In the genomic region with DNA sequence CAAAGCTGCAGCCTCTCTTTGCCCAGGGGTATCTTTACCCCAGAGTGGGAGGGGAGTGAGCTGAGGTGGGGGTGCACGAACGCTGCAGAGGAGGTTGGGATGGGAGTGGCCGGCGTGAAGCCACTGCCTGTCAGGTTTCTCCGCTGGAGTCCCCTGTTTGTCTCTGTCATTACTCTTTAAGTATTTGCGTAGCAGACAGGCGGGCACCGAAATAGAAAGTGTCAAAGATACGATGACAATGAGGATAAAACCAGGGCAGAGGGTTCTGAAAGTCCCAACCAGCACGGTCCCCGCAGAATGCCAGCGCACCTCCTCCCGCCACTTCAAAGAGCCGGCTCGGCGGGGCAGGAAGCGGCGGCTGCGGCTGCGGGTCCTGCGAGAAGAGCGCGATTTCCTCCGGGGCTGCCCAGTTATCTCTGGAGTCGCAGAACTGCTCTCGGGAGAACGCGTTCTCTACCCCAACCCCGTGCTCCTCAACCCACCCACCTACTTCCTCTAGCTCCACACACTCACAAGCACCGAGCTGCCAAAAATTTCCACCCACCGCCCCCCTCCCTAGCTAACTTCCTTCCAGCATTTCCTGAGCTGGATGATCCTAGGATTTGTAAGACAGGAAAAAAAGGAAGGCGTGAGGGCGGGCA, we compare ENCODE assay signal across 2 cellular contexts.
A peak's percentile ranks its signal among the peaks of the same experiment; 100 is the strongest.
TF ChIP-seq lines count a peak whose summit lies in the region.

A gene with protein sequence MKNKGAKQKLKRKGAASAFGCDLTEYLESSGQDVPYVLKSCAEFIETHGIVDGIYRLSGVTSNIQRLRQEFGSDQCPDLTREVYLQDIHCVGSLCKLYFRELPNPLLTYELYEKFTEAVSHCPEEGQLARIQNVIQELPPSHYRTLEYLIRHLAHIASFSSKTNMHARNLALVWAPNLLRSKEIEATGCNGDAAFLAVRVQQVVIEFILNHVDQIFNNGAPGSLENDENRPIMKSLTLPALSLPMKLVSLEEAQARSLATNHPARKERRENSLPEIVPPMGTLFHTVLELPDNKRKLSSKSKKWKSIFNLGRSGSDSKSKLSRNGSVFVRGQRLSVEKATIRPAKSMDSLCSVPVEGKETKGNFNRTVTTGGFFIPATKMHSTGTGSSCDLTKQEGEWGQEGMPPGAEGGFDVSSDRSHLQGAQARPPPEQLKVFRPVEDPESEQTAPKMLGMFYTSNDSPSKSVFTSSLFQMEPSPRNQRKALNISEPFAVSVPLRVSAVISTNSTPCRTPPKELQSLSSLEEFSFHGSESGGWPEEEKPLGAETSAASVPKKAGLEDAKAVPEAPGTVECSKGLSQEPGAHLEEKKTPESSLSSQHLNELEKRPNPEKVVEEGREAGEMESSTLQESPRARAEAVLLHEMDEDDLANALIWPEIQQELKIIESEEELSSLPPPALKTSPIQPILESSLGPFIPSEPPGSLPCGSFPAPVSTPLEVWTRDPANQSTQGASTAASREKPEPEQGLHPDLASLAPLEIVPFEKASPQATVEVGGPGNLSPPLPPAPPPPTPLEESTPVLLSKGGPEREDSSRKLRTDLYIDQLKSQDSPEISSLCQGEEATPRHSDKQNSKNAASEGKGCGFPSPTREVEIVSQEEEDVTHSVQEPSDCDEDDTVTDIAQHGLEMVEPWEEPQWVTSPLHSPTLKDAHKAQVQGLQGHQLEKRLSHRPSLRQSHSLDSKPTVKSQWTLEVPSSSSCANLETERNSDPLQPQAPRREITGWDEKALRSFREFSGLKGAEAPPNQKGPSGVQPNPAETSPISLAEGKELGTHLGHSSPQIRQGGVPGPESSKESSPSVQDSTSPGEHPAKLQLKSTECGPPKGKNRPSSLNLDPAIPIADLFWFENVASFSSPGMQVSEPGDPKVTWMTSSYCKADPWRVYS (N-terminal part only) (plus strand): TSS at position 623 of the 641 bp plus-strand sequence. CDS start 522 bp downstream, outside the sequence.

TF ChIP-seq in HCT116, 20 proteins besides CTCF, POLR2A, EP300 and RAD21:
- TF ChIP-seq CBX3 (IDR thresholded peaks at IDR 0.05; ENCODE audit: low read depth): no peak
- TF ChIP-seq ZFX (IDR thresholded peaks at IDR 0.05): no peak
- TF ChIP-seq CEBPB (IDR thresholded peaks at IDR 0.05; ENCODE audit: low read depth): no peak
- TF ChIP-seq FOSL1 (IDR thresholded peaks at IDR 0.05; ENCODE audit: low read depth): no peak
- peak; percentile 32; the same call in 1 of the 2 replicates for TF ChIP-seq SIN3A (IDR thresholded peaks at IDR 0.05; ENCODE audit: low read depth)
- TF ChIP-seq, protein P1, sequence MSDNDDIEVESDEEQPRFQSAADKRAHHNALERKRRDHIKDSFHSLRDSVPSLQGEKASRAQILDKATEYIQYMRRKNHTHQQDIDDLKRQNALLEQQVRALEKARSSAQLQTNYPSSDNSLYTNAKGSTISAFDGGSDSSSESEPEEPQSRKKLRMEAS (IDR thresholded peaks at IDR 0.05): no peak
- TF ChIP-seq, protein P2, sequence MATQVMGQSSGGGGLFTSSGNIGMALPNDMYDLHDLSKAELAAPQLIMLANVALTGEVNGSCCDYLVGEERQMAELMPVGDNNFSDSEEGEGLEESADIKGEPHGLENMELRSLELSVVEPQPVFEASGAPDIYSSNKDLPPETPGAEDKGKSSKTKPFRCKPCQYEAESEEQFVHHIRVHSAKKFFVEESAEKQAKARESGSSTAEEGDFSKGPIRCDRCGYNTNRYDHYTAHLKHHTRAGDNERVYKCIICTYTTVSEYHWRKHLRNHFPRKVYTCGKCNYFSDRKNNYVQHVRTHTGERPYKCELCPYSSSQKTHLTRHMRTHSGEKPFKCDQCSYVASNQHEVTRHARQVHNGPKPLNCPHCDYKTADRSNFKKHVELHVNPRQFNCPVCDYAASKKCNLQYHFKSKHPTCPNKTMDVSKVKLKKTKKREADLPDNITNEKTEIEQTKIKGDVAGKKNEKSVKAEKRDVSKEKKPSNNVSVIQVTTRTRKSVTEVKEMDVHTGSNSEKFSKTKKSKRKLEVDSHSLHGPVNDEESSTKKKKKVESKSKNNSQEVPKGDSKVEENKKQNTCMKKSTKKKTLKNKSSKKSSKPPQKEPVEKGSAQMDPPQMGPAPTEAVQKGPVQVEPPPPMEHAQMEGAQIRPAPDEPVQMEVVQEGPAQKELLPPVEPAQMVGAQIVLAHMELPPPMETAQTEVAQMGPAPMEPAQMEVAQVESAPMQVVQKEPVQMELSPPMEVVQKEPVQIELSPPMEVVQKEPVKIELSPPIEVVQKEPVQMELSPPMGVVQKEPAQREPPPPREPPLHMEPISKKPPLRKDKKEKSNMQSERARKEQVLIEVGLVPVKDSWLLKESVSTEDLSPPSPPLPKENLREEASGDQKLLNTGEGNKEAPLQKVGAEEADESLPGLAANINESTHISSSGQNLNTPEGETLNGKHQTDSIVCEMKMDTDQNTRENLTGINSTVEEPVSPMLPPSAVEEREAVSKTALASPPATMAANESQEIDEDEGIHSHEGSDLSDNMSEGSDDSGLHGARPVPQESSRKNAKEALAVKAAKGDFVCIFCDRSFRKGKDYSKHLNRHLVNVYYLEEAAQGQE (IDR thresholded peaks at IDR 0.05; ENCODE audit: low read depth): no peak
- TF ChIP-seq TCF7L2 (IDR thresholded peaks at IDR 0.05; ENCODE audit: borderline replicate concordance, extremely low read depth, insufficient read depth, insufficient read length): peak; percentile 98
TF ChIP-seq in HCT116: peak in this region for 2.

TF ChIP-seq in HepG2, 621 proteins besides CTCF, POLR2A, EP300 and RAD21:
- no peak for TF ChIP-seq KLF6 (CRISPR knock-in tag; IDR thresholded peaks at IDR 0.05)
- peak; percentile 31; the same call in 1 of the 2 replicates for TF ChIP-seq GABPB1 (CRISPR knock-in tag; IDR thresholded peaks at IDR 0.05)
- peak; percentile 95 for TF ChIP-seq HNRNPLL (IDR thresholded peaks at IDR 0.05; ENCODE audit: low read depth, low read length, poor library complexity, severe bottlenecking)
- TF ChIP-seq ETV5 (CRISPR knock-in tag; IDR thresholded peaks at IDR 0.05; ENCODE audit: borderline replicate concordance): 0 out of 2 replicates have a peak, but pooled peaks have one; percentile 18
- 0 out of 2 replicates have a peak, but pooled peaks have one; percentile 7 for TF ChIP-seq CBX2 (IDR thresholded peaks at IDR 0.05; ENCODE audit: low read depth, low read length)
- TF ChIP-seq CBX2 (CRISPR knock-in tag; IDR thresholded peaks at IDR 0.05; ENCODE audit: low read depth): no peak
- TF ChIP-seq SNAPC2 (CRISPR knock-in tag; IDR thresholded peaks at IDR 0.05): no peak
- peak; percentile 47; the same call in 1 of the 2 replicates for TF ChIP-seq TBX2 (CRISPR knock-in tag; IDR thresholded peaks at IDR 0.05; ENCODE audit: borderline replicate concordance)
- TF ChIP-seq, protein P3, sequence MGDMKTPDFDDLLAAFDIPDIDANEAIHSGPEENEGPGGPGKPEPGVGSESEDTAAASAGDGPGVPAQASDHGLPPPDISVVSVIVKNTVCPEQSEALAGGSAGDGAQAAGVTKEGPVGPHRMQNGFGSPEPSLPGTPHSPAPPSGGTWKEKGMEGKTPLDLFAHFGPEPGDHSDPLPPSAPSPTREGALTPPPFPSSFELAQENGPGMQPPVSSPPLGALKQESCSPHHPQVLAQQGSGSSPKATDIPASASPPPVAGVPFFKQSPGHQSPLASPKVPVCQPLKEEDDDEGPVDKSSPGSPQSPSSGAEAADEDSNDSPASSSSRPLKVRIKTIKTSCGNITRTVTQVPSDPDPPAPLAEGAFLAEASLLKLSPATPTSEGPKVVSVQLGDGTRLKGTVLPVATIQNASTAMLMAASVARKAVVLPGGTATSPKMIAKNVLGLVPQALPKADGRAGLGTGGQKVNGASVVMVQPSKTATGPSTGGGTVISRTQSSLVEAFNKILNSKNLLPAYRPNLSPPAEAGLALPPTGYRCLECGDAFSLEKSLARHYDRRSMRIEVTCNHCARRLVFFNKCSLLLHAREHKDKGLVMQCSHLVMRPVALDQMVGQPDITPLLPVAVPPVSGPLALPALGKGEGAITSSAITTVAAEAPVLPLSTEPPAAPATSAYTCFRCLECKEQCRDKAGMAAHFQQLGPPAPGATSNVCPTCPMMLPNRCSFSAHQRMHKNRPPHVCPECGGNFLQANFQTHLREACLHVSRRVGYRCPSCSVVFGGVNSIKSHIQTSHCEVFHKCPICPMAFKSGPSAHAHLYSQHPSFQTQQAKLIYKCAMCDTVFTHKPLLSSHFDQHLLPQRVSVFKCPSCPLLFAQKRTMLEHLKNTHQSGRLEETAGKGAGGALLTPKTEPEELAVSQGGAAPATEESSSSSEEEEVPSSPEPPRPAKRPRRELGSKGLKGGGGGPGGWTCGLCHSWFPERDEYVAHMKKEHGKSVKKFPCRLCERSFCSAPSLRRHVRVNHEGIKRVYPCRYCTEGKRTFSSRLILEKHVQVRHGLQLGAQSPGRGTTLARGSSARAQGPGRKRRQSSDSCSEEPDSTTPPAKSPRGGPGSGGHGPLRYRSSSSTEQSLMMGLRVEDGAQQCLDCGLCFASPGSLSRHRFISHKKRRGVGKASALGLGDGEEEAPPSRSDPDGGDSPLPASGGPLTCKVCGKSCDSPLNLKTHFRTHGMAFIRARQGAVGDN (CRISPR knock-in tag; IDR thresholded peaks at IDR 0.05): peak; percentile 4; the same call in 1 of the 2 replicates
- peak; percentile 53 for TF ChIP-seq TCF7 (IDR thresholded peaks at IDR 0.05; ENCODE audit: low read depth)
- TF ChIP-seq, protein P4, sequence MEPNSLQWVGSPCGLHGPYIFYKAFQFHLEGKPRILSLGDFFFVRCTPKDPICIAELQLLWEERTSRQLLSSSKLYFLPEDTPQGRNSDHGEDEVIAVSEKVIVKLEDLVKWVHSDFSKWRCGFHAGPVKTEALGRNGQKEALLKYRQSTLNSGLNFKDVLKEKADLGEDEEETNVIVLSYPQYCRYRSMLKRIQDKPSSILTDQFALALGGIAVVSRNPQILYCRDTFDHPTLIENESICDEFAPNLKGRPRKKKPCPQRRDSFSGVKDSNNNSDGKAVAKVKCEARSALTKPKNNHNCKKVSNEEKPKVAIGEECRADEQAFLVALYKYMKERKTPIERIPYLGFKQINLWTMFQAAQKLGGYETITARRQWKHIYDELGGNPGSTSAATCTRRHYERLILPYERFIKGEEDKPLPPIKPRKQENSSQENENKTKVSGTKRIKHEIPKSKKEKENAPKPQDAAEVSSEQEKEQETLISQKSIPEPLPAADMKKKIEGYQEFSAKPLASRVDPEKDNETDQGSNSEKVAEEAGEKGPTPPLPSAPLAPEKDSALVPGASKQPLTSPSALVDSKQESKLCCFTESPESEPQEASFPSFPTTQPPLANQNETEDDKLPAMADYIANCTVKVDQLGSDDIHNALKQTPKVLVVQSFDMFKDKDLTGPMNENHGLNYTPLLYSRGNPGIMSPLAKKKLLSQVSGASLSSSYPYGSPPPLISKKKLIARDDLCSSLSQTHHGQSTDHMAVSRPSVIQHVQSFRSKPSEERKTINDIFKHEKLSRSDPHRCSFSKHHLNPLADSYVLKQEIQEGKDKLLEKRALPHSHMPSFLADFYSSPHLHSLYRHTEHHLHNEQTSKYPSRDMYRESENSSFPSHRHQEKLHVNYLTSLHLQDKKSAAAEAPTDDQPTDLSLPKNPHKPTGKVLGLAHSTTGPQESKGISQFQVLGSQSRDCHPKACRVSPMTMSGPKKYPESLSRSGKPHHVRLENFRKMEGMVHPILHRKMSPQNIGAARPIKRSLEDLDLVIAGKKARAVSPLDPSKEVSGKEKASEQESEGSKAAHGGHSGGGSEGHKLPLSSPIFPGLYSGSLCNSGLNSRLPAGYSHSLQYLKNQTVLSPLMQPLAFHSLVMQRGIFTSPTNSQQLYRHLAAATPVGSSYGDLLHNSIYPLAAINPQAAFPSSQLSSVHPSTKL (CRISPR knock-in tag; IDR thresholded peaks at IDR 0.05): 0 out of 2 replicates have a peak, but pooled peaks have one; percentile 17
- no peak for TF ChIP-seq ZSCAN9 (CRISPR knock-in tag; IDR thresholded peaks at IDR 0.05; ENCODE audit: borderline replicate concordance)
